10 cellular contexts compared by ENCODE assay signal in genomic region chr19:4130635-4131438, GRCh38. TPM values are rescaled to one million over a fixed set of nuclear protein-coding genes. Genes with fewer than 3 reads are reported as not detected.
DNase-seq lines count a peak whose midpoint lies in the region; ATAC-seq and TF ChIP-seq lines count a peak whose summit lies in the region.
"Had no signal": no experiment of that assay in that cellular context is flagged by ENCODE, and none has a peak within 500 bp of the region (broad histone marks: within the 10 kb centered on the region; RNA-seq: fewer than 3 reads in every experiment).

No MANE protein-coding gene starts in this region.

- H3K79me2 ChIP-seq in smooth muscle cell (ENCODE audit: low read depth): no peaks in the 10 kb centered on the region

- H3K9me3 Mint-ChIP-seq in activated naive CD4-positive, alpha-beta T cell treated with anti-CD3 and anti-CD28 coated beads, Interleukin-2, amount 50 U/mL, for 72 hours: no peaks in the 10 kb centered on the region
- H3K9me3 Mint-ChIP-seq: nephron progenitor cell had no signal

- no peaks in the 10 kb centered on the region for H3K4me1 ChIP-seq in smooth muscle cell (ENCODE audit: low read depth)

- H3K27ac Mint-ChIP-seq in activated naive CD4-positive, alpha-beta T cell treated with anti-CD3 and anti-CD28 coated beads, Interleukin-2, amount 50 U/mL, for 72 hours: peak overlapping the region in 1 of 2 donors; percentile 35
- H3K27ac Mint-ChIP-seq: nephron progenitor cell had no signal

- WGBS in smooth muscle cell (ENCODE audit: low lambda C conversion rate): 46% methylated on average over 10 of the region's 10 CpGs

- no peaks in the 10 kb centered on the region for H3K9me3 ChIP-seq in smooth muscle cell (replicated peaks; ENCODE audit: low read depth)

- TF ChIP-seq CTCF in fibroblast of villous mesenchyme (IDR thresholded peaks at IDR 0.05; ENCODE audit: insufficient read depth, low read depth, low read length): no peak
- no peak for TF ChIP-seq CTCF in smooth muscle cell (IDR thresholded peaks at IDR 0.05; ENCODE audit: borderline replicate concordance, insufficient read depth, poor library complexity, severe bottlenecking)

- no peaks in the 10 kb centered on the region for H3F3A ChIP-seq in smooth muscle cell (ENCODE audit: low read depth)

- H2AFZ ChIP-seq in smooth muscle cell (ENCODE audit: low read depth): no peak overlapping the region

- peak overlapping the region; percentile 44 for H3K4me2 ChIP-seq in smooth muscle cell

- H3K36me3 ChIP-seq in smooth muscle cell (ENCODE audit: low read depth): no peaks in the 10 kb centered on the region

- no peaks in the 10 kb centered on the region for H3K27me3 ChIP-seq in smooth muscle cell (ENCODE audit: low read depth)

- no peak overlapping the region for H3K9ac ChIP-seq in smooth muscle cell (ENCODE audit: low read depth)

- no peaks in the 10 kb centered on the region for H4K20me1 ChIP-seq in smooth muscle cell (ENCODE audit: low read depth)

- no peak for ATAC-seq in activated naive CD4-positive, alpha-beta T cell treated with anti-CD3 and anti-CD28 coated beads, Interleukin-2, amount 50 U/mL, for 72 hours
- ATAC-seq in GM19452 (IDR thresholded peaks at IDR 0.05; ENCODE audit: unreplicated experiment): no peak

- no peaks in the 10 kb centered on the region for H3K36me3 Mint-ChIP-seq in activated naive CD4-positive, alpha-beta T cell treated with anti-CD3 and anti-CD28 coated beads, Interleukin-2, amount 50 U/mL, for 72 hours

- DNase-seq in HCEC 1CT: peak; percentile 85
- DNase-seq in SW480 (ENCODE audit: low spot score): peak; percentile 76
- peak; percentile 77 for DNase-seq in fibroblast of villous mesenchyme (ENCODE audit: low read depth)
- no peak for DNase-seq in smooth muscle cell (lab: John Stamatoyannopoulos, UW; ENCODE audit: unreplicated experiment)
- DNase-seq in inferior parietal cortex (ENCODE audit: extremely low spot score): no peak
- no peak for DNase-seq in activated naive CD4-positive, alpha-beta T cell treated with anti-CD3 and anti-CD28 coated beads, Interleukin-2, amount 50 U/mL, for 72 hours (ENCODE audit: low spot score in 2 of 2)
- DNase-seq: nephron progenitor cell had no signal

- H3K4me3 ChIP-seq in fibroblast of villous mesenchyme (ENCODE audit: low read depth, low read length): no peak overlapping the region
- no peak overlapping the region for H3K4me3 ChIP-seq in smooth muscle cell
- H3K4me3 ChIP-seq: SK-N-MC had no signal

- peak overlapping the region; percentile 46 for H3K27ac ChIP-seq in smooth muscle cell (ENCODE audit: low read depth)
- H3K27ac ChIP-seq: SK-N-MC had no signal

RNA-seq across cellular contexts. Expression of gene MAP2K2, which starts 6.9 kb away (rescaled TPM):
- total RNA-seq in fibroblast of villous mesenchyme (137 and 180 TPM in 2 replicates), smooth muscle cell (79.1 and 90.1 TPM in 2 replicates)
- polyA plus RNA-seq in smooth muscle cell: 186 and 193 TPM in 2 replicates
- 100 to 1,000 TPM; 125 to 187 TPM for total RNA-seq in activated naive CD4-positive, alpha-beta T cell treated with anti-CD3 and anti-CD28 coated beads, Interleukin-2, amount 50 U/mL, for 72 hours

RNA-seq across cellular contexts. Expression of gene CREB3L3, which starts 22.6 kb away (rescaled TPM):
- total RNA-seq in fibroblast of villous mesenchyme (not detected in 2 replicates), smooth muscle cell (not detected in 2 replicates)
- not detected in 2 replicates for polyA plus RNA-seq in smooth muscle cell
- total RNA-seq in activated naive CD4-positive, alpha-beta T cell treated with anti-CD3 and anti-CD28 coated beads, Interleukin-2, amount 50 U/mL, for 72 hours: under 1 TPM in 1 of 2 donors, not detected in 1; 0.59 TPM
- total RNA-seq: epithelial cell of proximal tubule had no signal

RNA-seq across cellular contexts. Expression of gene SIRT6, which starts 51.5 kb away (rescaled TPM):
- total RNA-seq in fibroblast of villous mesenchyme (10.4 and 10.6 TPM in 2 replicates), smooth muscle cell (14.2 and 14.5 TPM in 2 replicates)
- polyA plus RNA-seq in smooth muscle cell: 9.2 and 9.4 TPM in 2 replicates
- total RNA-seq in activated naive CD4-positive, alpha-beta T cell treated with anti-CD3 and anti-CD28 coated beads, Interleukin-2, amount 50 U/mL, for 72 hours: 10 to 100 TPM; 35.3 to 37.9 TPM

RNA-seq across cellular contexts. Expression of gene ANKRD24, which starts 51.7 kb away (rescaled TPM):
- total RNA-seq in fibroblast of villous mesenchyme (under 0.01 and 0.43 TPM in 2 replicates), smooth muscle cell (0.09 TPM in 1 of 2 replicates, not detected in the other)
- polyA plus RNA-seq in smooth muscle cell: 0.70 and 1.5 TPM in 2 replicates
- total RNA-seq in activated naive CD4-positive, alpha-beta T cell treated with anti-CD3 and anti-CD28 coated beads, Interleukin-2, amount 50 U/mL, for 72 hours: 1 to 10 TPM; 1.7 to 4.2 TPM
- total RNA-seq: epithelial cell of proximal tubule had no signal

Comparison
In these comparisons a context has a peak if more than half of its experiments do, and no peak if none do; other contexts are left out.
1. DNase-seq: peak in HCEC 1CT (single experiment), SW480 (single experiment) and fibroblast of villous mesenchyme (single experiment); none in smooth muscle cell (single experiment), inferior parietal cortex (single experiment) and activated naive CD4-positive, alpha-beta T cell treated with anti-CD3 and anti-CD28 coated beads, Interleukin-2, amount 50 U/mL, for 72 hours (0 of 2).